ENCODE assay signal across 16 cellular contexts in the genomic region with DNA sequence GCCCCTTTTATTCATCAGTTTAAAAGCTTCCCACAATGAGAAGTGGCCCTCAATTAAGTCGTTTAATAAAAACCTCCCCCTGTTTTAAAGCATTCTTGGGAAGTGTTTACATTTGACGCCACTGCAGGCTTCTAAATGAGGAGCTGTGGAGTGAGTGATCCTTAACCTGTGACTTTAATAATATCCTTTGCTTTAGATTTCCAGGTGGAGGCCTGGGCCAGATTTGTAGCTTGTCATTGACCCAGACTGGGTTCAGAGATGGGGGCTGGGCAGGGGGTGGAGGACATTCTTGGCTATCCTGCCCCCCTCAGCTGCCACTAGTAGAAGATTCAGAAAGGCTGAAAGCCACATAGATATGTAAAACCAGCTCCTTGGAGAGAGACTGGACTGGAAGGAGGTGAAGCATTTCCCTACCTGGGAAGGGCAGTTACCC. TPM values are rescaled to one million over a fixed set of nuclear protein-coding genes. Genes with fewer than 3 reads are reported as not detected.
DNase-seq lines count a peak whose midpoint lies in the region; ATAC-seq, FAIRE-seq and TF ChIP-seq lines count a peak whose summit lies in the region.
"Had no signal": no experiment of that assay in that cellular context is flagged by ENCODE, and none has a peak within 500 bp of the region (broad histone marks: within the 10 kb centered on the region; RNA-seq: fewer than 3 reads in every experiment).

No MANE protein-coding gene starts in this region.

- H3K36me3 Mint-ChIP-seq in astrocyte (ENCODE audit: low read depth, unreplicated experiment) = peaks cover 3% of the 10 kb centered on the region
- H3K36me3 Mint-ChIP-seq: immature natural killer cell had no signal

- H3K9ac ChIP-seq in astrocyte (ENCODE audit: low read length) = no peak overlapping the region
- H3K9ac ChIP-seq: SK-N-SH had no signal

- H3K4me1 Mint-ChIP-seq in astrocyte (ENCODE audit: low read depth, unreplicated experiment) = peaks cover 22% of the 10 kb centered on the region
- H3K4me1 Mint-ChIP-seq: immature natural killer cell had no signal

- H3K9me3 Mint-ChIP-seq in astrocyte (ENCODE audit: unreplicated experiment) = no peaks in the 10 kb centered on the region
- H3K9me3 Mint-ChIP-seq: activated T-cell treated with anti-CD3 and anti-CD28 coated beads, Interleukin-2, amount 50 U/mL, for 4 hours had no signal

- H3K9me3 ChIP-seq in astrocyte (ENCODE audit: insufficient read depth, low read depth, low read length) (no peaks in the 10 kb centered on the region), left lung (no peaks in the 10 kb centered on the region), thyroid gland (no peaks in the 10 kb centered on the region)
- H3K9me3 ChIP-seq: SK-N-SH had no signal

- no peaks in the 10 kb centered on the region for H3K27me3 ChIP-seq in astrocyte (ENCODE audit: insufficient read depth, low read length)
- no peaks in the 10 kb centered on the region for H3K27me3 ChIP-seq in left lung
- H3K27me3 ChIP-seq in thyroid gland = no peaks in the 10 kb centered on the region

- no peaks in the 10 kb centered on the region for H3K27me3 Mint-ChIP-seq in astrocyte (ENCODE audit: low read depth, unreplicated experiment)

- no peaks in the 10 kb centered on the region for H4K20me1 ChIP-seq in astrocyte (ENCODE audit: insufficient read depth, low read length)

- DNase-seq in NCI-H510A treated with DMSO at 0.1 percent for 48 hours (lab: John Stamatoyannopoulos, UW) = peak; percentile 75
- DNase-seq in NCI-H510A (lab: John Stamatoyannopoulos, UW) = no peak
- no peak for DNase-seq in astrocyte (ENCODE audit: low read depth)
- peak in 1 of 2 donors; percentile 62 for DNase-seq in left lung
- peak; percentile 59 to 67 for DNase-seq in thyroid gland
- no peak for DNase-seq in SHP77 treated with DMSO at 0.1 percent for 48 hours (lab: John Stamatoyannopoulos, UW)
- DNase-seq in KG1 (lab: John Stamatoyannopoulos, UW) = no peak
- DNase-seq: activated CD4-positive, CD25-positive, alpha-beta regulatory T cell; activated T-cell treated with anti-CD3 and anti-CD28 coated beads, Interleukin-2, amount 50 U/mL, for 4 hours; immature natural killer cell; SK-N-SH; stimulated activated CD4-positive, alpha-beta T cell treated with anti-CD3 and anti-CD28 coated beads, Interleukin-4, amount 100 ng/mL, for 1 hour had no signal

- 22 to 35% methylated on average over 2 of the region's 2 CpGs for WGBS in thyroid gland, 2 donors

- no peak overlapping the region for H2AFZ ChIP-seq in astrocyte (ENCODE audit: low read depth, low read length)

- TF ChIP-seq POLR2A in thyroid gland (IDR thresholded peaks at IDR 0.05) = no peak

- H3K4me1 ChIP-seq in astrocyte (ENCODE audit: insufficient read depth, low read length) = peaks cover 13% of the 10 kb centered on the region
- peaks cover 12 to 21% of the 10 kb centered on the region in 2 donors for H3K4me1 ChIP-seq in left lung
- H3K4me1 ChIP-seq in thyroid gland = peaks cover 60 to 87% of the 10 kb centered on the region in 2 donors

- ATAC-seq in left lung (peak; percentile 85), HG03095 (IDR thresholded peaks at IDR 0.05; ENCODE audit: unreplicated experiment) (no peak)
- ATAC-seq: activated T-cell treated with anti-CD3 and anti-CD28 coated beads, Interleukin-2, amount 50 U/mL, for 4 hours had no signal

- no peak overlapping the region for H3K4me3 Mint-ChIP-seq in astrocyte (ENCODE audit: unreplicated experiment)
- H3K4me3 Mint-ChIP-seq: activated T-cell treated with anti-CD3 and anti-CD28 coated beads, Interleukin-2, amount 50 U/mL, for 4 hours; immature natural killer cell had no signal

- H3K27ac Mint-ChIP-seq in astrocyte (ENCODE audit: unreplicated experiment) = peak overlapping the region; percentile 81
- H3K27ac Mint-ChIP-seq: immature natural killer cell had no signal

- no peak overlapping the region for H3K4me2 ChIP-seq in astrocyte (ENCODE audit: low read length)
- H3K4me2 ChIP-seq: SK-N-SH had no signal

- FAIRE-seq in astrocyte (lab: Jason Lieb, UNC) = no peak
- FAIRE-seq: A204.1, D721Med, GM12892 had no signal

- intact Hi-C loops in left lung (cut with DNase I) = no loop called here
- intact Hi-C loops in thyroid gland (cut with DNase I) = no loop called here

- H3K27ac ChIP-seq in astrocyte (ENCODE audit: low read depth, low read length) (no peak overlapping the region), left lung (peak overlapping the region; percentile 61 to 80), thyroid gland (peak overlapping the region; percentile 81 to 97 (median 84))

- H3K36me3 ChIP-seq in astrocyte (ENCODE audit: insufficient read depth, low read length) (no peaks in the 10 kb centered on the region), left lung (no peaks in the 10 kb centered on the region), thyroid gland (no peaks in the 10 kb centered on the region)

- H3K4me3 ChIP-seq in astrocyte (ENCODE audit: insufficient read depth, low read depth, low read length) (no peak overlapping the region), left lung (no peak overlapping the region), thyroid gland (replicated peaks in 1 of 3) (no peak overlapping the region)

- no peaks in the 10 kb centered on the region for H3K79me2 ChIP-seq in astrocyte (ENCODE audit: insufficient read depth, low read length)

- TF ChIP-seq CTCF in astrocyte (IDR thresholded peaks at IDR 0.05; ENCODE audit: insufficient read depth, low read depth, low read length) = no peak
- TF ChIP-seq CTCF in left lung (IDR thresholded peaks at IDR 0.05) = no peak
- TF ChIP-seq CTCF in thyroid gland (IDR thresholded peaks at IDR 0.05) = no peak

RNA-seq across cellular contexts. Expression of gene CGNL1, which starts 11.4 kb away (rescaled TPM):
- total RNA-seq in astrocyte = 10.2 and 11.0 TPM in 2 replicates
- 10 to 100 TPM; 31.2 to 68.1 TPM for total RNA-seq in left lung
- total RNA-seq in thyroid gland = 10 to 100 TPM; 40.7 to 74.4 (median 56.0) TPM

Comparison
In these comparisons a context has a peak if more than half of its experiments do, and no peak if none do; other contexts are left out.
1. DNase-seq: peak in NCI-H510A treated with DMSO at 0.1 percent for 48 hours (single experiment) and thyroid gland (2 of 2); none in NCI-H510A (single experiment), astrocyte (single experiment), SHP77 treated with DMSO at 0.1 percent for 48 hours (single experiment) and KG1 (single experiment).